Comparison of ENCODE assay signal across 1 cellular context in genomic region chr5:157359350-157359910, GRCh38.
TF ChIP-seq lines count a peak whose summit lies in the region.

No MANE protein-coding gene starts in this region.

TF ChIP-seq in SK-N-SH treated with all-trans-retinoic acid at 6 μM for 48 hours, 23 proteins besides CTCF, POLR2A, EP300 and RAD21 (continued from another document):
- no peak for TF ChIP-seq CSDC2 (CRISPR knock-in tag; IDR thresholded peaks at IDR 0.05)
